Comparison of ENCODE assay signal across 1 cellular context in the genomic region with DNA sequence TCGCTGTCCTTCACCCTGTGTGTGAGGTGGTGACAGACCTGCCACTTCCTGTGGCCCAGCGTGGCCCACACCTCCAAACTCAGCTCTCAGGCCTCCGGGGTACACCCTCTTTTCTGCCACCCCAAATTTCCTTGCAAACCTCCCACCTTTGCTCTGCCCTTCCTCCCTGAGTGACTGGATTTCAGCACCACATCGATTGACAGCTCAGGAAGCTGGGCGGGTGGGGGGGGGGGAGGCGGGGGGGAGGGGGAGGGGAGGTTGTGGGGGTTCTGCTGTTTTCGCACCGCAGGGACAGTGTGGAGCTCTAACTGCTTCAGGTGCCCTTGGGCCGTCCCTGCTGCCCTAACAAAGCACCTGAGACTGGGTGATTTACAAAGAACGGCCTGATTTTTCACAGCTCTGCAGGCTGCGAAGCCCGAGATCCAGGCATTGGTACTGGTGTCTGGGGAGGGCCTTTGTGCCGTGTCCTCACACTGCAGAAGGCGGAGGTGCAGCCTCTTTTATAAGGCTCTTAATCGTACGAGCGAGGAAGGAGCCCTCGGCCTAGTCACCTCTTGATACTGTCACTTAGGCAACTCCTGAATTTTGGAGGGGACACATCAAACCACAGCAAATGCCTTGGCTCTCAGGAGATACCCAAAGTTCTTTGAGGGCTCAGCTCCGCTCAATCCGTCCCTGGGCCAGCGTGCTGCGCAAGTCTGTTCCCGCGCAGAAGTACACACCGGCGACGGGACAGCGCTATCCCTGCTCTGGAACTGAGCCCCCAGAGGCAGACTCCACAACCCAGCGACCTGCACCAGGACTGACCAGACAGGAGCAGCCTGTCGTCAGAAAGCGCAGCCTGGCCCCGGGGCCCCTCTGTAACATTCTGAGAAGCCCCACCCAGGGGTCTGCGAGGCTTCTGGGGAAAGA.
TF ChIP-seq lines count a peak whose summit lies in the region.

No MANE protein-coding gene starts in this region.

TF ChIP-seq in K562, 482 proteins besides CTCF, POLR2A, EP300 and RAD21 (continues in another document):
- TF ChIP-seq CCNT2 (IDR thresholded peaks at IDR 0.05; ENCODE audit: borderline replicate concordance, extremely low read depth, insufficient read length, low read depth, low read length) (no peak), MTA3 (IDR thresholded peaks at IDR 0.05; ENCODE audit: borderline replicate concordance) (no peak), SIX5 (IDR thresholded peaks at IDR 0.05; ENCODE audit: borderline replicate concordance in 1 of 2, insufficient read depth in 1 of 2, low read depth in 1 of 2, low read length in 2 of 2) (no peak), MAFF (IDR thresholded peaks at IDR 0.05; ENCODE audit: low read length) (no peak), ZNF197 (CRISPR knock-in tag; IDR thresholded peaks at IDR 0.05; ENCODE audit: low read depth) (no peak), EHMT2 (IDR thresholded peaks at IDR 0.05) (no peak), PHF20 (IDR thresholded peaks at IDR 0.05; ENCODE audit: partially characterized antibody) (no peak), RBM39 (optimal IDR thresholded peaks at IDR 0.05; ENCODE audit: low read depth, low read length) (no peak), E2F3 (CRISPR knock-in tag; IDR thresholded peaks at IDR 0.05) (no peak), STAG1 (CRISPR knock-in tag; IDR thresholded peaks at IDR 0.05; ENCODE audit: borderline replicate concordance) (no peak), TEAD4 (IDR thresholded peaks at IDR 0.05; ENCODE audit: low read length) (no peak), TEAD4 (CRISPR knock-in tag; IDR thresholded peaks at IDR 0.05; ENCODE audit: borderline replicate concordance) (no peak), ZNF444 (CRISPR knock-in tag; IDR thresholded peaks at IDR 0.05) (no peak), NRF1 (conservative IDR thresholded peaks at IDR 0.05 in 1 of 2, IDR thresholded peaks at IDR 0.05 in 1 of 2) (no peak), ZNF707 (CRISPR knock-in tag; conservative IDR thresholded peaks at IDR 0.05) (no peak), ZNF586 (CRISPR knock-in tag; conservative IDR thresholded peaks at IDR 0.05) (no peak), CBX1 (IDR thresholded peaks at IDR 0.05; ENCODE audit: low read depth) (no peak), CXXC5 (CRISPR knock-in tag; IDR thresholded peaks at IDR 0.05) (no peak), ZNF165 (CRISPR knock-in tag; IDR thresholded peaks at IDR 0.05; ENCODE audit: borderline replicate concordance) (no peak), SETDB1 (IDR thresholded peaks at IDR 0.05; ENCODE audit: low read length) (no peak), ZC3H4 (CRISPR knock-in tag; IDR thresholded peaks at IDR 0.05; ENCODE audit: borderline replicate concordance) (no peak), GTF2F1 (IDR thresholded peaks at IDR 0.05; ENCODE audit: low read depth, low read length) (no peak), RBFOX2 (IDR thresholded peaks at IDR 0.05; ENCODE audit: low read depth, low read length) (0 out of 2 replicates have a peak, but pooled peaks have one; percentile 37), TAL1 (IDR thresholded peaks at IDR 0.05) (no peak), POLR2G (IDR thresholded peaks at IDR 0.05; ENCODE audit: low read depth, low read length) (peak; percentile 79), CBX5 (IDR thresholded peaks at IDR 0.05; ENCODE audit: borderline replicate concordance, low read depth) (no peak), SAP30 (IDR thresholded peaks at IDR 0.05; ENCODE audit: borderline replicate concordance, insufficient read depth, low read depth, low read length, poor library complexity, severe bottlenecking) (no peak), STAT5A (IDR thresholded peaks at IDR 0.05; ENCODE audit: borderline replicate concordance, low read length) (no peak), ZNF232 (CRISPR knock-in tag; IDR thresholded peaks at IDR 0.05) (no peak), KDM1A (IDR thresholded peaks at IDR 0.05) (peak in 1 of 2 experiments; percentile 44; a peak in 1 of 4 replicates), ARHGAP35 (IDR thresholded peaks at IDR 0.05; ENCODE audit: partially characterized antibody) (no peak), NFE2L1 (tag; IDR thresholded peaks at IDR 0.05; ENCODE audit: borderline replicate concordance, low read depth) (no peak), PTRF (tag; IDR thresholded peaks at IDR 0.05) (no peak), ZNF57 (CRISPR knock-in tag; IDR thresholded peaks at IDR 0.05) (no peak), TARDBP (IDR thresholded peaks at IDR 0.05) (no peak)
- TF ChIP-seq, protein P1, sequence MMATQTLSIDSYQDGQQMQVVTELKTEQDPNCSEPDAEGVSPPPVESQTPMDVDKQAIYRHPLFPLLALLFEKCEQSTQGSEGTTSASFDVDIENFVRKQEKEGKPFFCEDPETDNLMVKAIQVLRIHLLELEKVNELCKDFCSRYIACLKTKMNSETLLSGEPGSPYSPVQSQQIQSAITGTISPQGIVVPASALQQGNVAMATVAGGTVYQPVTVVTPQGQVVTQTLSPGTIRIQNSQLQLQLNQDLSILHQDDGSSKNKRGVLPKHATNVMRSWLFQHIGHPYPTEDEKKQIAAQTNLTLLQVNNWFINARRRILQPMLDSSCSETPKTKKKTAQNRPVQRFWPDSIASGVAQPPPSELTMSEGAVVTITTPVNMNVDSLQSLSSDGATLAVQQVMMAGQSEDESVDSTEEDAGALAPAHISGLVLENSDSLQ (IDR thresholded peaks at IDR 0.05), result peak; percentile 28; the same call in 1 of the 2 replicates
- TF ChIP-seq, protein P2, sequence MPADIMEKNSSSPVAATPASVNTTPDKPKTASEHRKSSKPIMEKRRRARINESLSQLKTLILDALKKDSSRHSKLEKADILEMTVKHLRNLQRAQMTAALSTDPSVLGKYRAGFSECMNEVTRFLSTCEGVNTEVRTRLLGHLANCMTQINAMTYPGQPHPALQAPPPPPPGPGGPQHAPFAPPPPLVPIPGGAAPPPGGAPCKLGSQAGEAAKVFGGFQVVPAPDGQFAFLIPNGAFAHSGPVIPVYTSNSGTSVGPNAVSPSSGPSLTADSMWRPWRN (IDR thresholded peaks at IDR 0.05; ENCODE audit: low read depth), result no peak
- TF ChIP-seq, protein P3, sequence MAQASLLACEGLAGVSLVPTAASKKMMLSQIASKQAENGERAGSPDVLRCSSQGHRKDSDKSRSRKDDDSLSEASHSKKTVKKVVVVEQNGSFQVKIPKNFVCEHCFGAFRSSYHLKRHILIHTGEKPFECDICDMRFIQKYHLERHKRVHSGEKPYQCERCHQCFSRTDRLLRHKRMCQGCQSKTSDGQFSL (CRISPR knock-in tag; IDR thresholded peaks at IDR 0.05), result peak; percentile 55
- TF ChIP-seq, protein P3 (tag; IDR thresholded peaks at IDR 0.05), result no peak
- TF ChIP-seq, protein P4, sequence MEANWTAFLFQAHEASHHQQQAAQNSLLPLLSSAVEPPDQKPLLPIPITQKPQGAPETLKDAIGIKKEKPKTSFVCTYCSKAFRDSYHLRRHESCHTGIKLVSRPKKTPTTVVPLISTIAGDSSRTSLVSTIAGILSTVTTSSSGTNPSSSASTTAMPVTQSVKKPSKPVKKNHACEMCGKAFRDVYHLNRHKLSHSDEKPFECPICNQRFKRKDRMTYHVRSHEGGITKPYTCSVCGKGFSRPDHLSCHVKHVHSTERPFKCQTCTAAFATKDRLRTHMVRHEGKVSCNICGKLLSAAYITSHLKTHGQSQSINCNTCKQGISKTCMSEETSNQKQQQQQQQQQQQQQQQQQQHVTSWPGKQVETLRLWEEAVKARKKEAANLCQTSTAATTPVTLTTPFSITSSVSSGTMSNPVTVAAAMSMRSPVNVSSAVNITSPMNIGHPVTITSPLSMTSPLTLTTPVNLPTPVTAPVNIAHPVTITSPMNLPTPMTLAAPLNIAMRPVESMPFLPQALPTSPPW (CRISPR knock-in tag; IDR thresholded peaks at IDR 0.05), result peak; percentile 50; the same call in 1 of the 2 replicates
- TF ChIP-seq, protein P5, sequence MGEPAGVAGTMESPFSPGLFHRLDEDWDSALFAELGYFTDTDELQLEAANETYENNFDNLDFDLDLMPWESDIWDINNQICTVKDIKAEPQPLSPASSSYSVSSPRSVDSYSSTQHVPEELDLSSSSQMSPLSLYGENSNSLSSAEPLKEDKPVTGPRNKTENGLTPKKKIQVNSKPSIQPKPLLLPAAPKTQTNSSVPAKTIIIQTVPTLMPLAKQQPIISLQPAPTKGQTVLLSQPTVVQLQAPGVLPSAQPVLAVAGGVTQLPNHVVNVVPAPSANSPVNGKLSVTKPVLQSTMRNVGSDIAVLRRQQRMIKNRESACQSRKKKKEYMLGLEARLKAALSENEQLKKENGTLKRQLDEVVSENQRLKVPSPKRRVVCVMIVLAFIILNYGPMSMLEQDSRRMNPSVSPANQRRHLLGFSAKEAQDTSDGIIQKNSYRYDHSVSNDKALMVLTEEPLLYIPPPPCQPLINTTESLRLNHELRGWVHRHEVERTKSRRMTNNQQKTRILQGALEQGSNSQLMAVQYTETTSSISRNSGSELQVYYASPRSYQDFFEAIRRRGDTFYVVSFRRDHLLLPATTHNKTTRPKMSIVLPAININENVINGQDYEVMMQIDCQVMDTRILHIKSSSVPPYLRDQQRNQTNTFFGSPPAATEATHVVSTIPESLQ (CRISPR knock-in tag; IDR thresholded peaks at IDR 0.05), result no peak
- TF ChIP-seq, protein P6, sequence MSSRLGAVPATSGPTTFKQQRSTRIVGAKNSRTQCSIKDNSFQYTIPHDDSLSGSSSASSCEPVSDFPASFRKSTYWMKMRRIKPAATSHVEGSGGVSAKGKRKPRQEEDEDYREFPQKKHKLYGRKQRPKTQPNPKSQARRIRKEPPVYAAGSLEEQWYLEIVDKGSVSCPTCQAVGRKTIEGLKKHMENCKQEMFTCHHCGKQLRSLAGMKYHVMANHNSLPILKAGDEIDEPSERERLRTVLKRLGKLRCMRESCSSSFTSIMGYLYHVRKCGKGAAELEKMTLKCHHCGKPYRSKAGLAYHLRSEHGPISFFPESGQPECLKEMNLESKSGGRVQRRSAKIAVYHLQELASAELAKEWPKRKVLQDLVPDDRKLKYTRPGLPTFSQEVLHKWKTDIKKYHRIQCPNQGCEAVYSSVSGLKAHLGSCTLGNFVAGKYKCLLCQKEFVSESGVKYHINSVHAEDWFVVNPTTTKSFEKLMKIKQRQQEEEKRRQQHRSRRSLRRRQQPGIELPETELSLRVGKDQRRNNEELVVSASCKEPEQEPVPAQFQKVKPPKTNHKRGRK (tag; IDR thresholded peaks at IDR 0.05), result no peak
- TF ChIP-seq, protein P7, sequence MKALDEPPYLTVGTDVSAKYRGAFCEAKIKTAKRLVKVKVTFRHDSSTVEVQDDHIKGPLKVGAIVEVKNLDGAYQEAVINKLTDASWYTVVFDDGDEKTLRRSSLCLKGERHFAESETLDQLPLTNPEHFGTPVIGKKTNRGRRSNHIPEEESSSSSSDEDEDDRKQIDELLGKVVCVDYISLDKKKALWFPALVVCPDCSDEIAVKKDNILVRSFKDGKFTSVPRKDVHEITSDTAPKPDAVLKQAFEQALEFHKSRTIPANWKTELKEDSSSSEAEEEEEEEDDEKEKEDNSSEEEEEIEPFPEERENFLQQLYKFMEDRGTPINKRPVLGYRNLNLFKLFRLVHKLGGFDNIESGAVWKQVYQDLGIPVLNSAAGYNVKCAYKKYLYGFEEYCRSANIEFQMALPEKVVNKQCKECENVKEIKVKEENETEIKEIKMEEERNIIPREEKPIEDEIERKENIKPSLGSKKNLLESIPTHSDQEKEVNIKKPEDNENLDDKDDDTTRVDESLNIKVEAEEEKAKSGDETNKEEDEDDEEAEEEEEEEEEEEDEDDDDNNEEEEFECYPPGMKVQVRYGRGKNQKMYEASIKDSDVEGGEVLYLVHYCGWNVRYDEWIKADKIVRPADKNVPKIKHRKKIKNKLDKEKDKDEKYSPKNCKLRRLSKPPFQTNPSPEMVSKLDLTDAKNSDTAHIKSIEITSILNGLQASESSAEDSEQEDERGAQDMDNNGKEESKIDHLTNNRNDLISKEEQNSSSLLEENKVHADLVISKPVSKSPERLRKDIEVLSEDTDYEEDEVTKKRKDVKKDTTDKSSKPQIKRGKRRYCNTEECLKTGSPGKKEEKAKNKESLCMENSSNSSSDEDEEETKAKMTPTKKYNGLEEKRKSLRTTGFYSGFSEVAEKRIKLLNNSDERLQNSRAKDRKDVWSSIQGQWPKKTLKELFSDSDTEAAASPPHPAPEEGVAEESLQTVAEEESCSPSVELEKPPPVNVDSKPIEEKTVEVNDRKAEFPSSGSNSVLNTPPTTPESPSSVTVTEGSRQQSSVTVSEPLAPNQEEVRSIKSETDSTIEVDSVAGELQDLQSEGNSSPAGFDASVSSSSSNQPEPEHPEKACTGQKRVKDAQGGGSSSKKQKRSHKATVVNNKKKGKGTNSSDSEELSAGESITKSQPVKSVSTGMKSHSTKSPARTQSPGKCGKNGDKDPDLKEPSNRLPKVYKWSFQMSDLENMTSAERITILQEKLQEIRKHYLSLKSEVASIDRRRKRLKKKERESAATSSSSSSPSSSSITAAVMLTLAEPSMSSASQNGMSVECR (CRISPR knock-in tag; IDR thresholded peaks at IDR 0.05), result no peak
- TF ChIP-seq, protein P8, sequence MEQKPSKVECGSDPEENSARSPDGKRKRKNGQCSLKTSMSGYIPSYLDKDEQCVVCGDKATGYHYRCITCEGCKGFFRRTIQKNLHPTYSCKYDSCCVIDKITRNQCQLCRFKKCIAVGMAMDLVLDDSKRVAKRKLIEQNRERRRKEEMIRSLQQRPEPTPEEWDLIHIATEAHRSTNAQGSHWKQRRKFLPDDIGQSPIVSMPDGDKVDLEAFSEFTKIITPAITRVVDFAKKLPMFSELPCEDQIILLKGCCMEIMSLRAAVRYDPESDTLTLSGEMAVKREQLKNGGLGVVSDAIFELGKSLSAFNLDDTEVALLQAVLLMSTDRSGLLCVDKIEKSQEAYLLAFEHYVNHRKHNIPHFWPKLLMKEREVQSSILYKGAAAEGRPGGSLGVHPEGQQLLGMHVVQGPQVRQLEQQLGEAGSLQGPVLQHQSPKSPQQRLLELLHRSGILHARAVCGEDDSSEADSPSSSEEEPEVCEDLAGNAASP (IDR thresholded peaks at IDR 0.05), result no peak
- TF ChIP-seq, protein P9, sequence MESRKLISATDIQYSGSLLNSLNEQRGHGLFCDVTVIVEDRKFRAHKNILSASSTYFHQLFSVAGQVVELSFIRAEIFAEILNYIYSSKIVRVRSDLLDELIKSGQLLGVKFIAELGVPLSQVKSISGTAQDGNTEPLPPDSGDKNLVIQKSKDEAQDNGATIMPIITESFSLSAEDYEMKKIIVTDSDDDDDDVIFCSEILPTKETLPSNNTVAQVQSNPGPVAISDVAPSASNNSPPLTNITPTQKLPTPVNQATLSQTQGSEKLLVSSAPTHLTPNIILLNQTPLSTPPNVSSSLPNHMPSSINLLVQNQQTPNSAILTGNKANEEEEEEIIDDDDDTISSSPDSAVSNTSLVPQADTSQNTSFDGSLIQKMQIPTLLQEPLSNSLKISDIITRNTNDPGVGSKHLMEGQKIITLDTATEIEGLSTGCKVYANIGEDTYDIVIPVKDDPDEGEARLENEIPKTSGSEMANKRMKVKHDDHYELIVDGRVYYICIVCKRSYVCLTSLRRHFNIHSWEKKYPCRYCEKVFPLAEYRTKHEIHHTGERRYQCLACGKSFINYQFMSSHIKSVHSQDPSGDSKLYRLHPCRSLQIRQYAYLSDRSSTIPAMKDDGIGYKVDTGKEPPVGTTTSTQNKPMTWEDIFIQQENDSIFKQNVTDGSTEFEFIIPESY (CRISPR knock-in tag; IDR thresholded peaks at IDR 0.05), result peak; percentile 72
